ENCODE assay signal across 8 cellular contexts in the genomic region with DNA sequence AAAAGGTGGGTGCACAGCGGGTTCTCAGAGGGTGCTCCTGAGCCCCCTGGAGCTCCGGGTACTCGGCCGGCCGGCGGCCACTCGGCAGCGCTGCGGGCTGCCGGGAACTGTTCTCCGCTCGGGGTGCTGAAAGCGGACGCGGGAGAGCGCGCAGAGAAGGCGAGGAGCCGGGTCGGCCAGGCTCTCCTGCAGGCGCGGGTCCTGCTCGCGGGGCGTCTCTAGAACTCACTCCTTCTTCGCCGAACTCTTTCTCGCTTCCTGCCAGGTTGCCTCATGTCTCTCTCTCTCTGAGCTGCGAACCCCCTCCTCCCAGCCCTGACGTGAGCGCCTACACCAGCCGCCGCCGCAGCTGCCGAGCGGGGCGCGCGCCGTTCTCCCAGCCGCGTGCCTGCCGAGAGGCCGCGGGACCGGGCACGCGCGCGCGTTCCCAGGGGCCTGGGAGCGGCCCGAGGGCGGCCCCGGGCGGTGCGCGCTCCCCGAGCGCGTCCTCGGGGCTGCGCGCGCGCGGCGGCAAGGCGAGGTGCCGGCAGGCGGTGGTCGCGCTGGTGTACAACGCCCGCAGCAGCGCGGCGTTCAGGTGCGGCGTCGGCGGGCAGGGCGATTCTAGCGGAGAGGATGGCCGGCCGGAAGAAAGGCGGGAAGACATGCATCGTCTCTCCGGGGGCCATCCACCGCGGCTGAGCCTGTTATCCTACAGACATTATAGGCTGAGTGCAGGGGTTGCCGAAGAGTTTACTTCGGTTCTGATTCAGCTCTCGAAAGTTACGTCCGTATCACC. TPM values are rescaled to one million over a fixed set of nuclear protein-coding genes. Genes with fewer than 3 reads are reported as not detected.
DNase-seq lines count a peak whose midpoint lies in the region; ATAC-seq and TF ChIP-seq lines count a peak whose summit lies in the region.

A gene with protein sequence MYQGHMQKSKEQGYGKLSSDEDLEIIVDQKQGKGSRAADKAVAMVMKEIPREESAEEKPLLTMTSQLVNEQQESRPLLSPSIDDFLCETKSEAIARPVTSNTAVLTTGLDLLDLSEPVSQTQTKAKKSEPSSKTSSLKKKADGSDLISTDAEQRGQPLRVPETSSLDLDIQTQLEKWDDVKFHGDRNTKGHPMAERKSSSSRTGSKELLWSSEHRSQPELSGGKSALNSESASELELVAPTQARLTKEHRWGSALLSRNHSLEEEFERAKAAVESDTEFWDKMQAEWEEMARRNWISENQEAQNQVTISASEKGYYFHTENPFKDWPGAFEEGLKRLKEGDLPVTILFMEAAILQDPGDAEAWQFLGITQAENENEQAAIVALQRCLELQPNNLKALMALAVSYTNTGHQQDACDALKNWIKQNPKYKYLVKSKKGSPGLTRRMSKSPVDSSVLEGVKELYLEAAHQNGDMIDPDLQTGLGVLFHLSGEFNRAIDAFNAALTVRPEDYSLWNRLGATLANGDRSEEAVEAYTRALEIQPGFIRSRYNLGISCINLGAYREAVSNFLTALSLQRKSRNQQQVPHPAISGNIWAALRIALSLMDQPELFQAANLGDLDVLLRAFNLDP (minus strand): TSS at position 260 of the 778 bp plus-strand sequence. CDS start 338 bp downstream, outside the sequence.

- no peaks in the 10 kb centered on the region for H3K36me3 ChIP-seq in GM06990 (ENCODE audit: control insufficient read depth, insufficient read depth, low read length)

- H3K36me3 Mint-ChIP-seq in memory B cell, result no peaks in the 10 kb centered on the region

- peaks cover 1% of the 10 kb centered on the region for H3K27me3 ChIP-seq in GM06990 (replicated peaks; ENCODE audit: control insufficient read depth, insufficient read depth, low read length)

- TF ChIP-seq CTCF in GM06990 (IDR thresholded peaks at IDR 0.05; ENCODE audit: insufficient read depth, low read length, poor library complexity, severe bottlenecking), result no peak
- no peak for TF ChIP-seq CTCF in coronary artery (IDR thresholded peaks at IDR 0.05)

- peak within 1 kb of the TSS; percentile 47 for H3K4me3 ChIP-seq in GM06990 (replicated peaks; ENCODE audit: low read depth, low read length)
- peak within 1 kb of the TSS; percentile 62 for H3K4me3 ChIP-seq in coronary artery

- ATAC-seq in GM21786 (IDR thresholded peaks at IDR 0.05; ENCODE audit: unreplicated experiment) (peak; percentile 91), memory B cell (ENCODE audit: low read depth) (peak; percentile 26)

- DNase-seq in GM06990 (ENCODE audit: extremely low read depth, insufficient read length) (peak; percentile 57), KG1 (lab: John Stamatoyannopoulos, UW) (peak; percentile 17), SK-N-DZ (ENCODE audit: low spot score) (peak; percentile 89), coronary artery (ENCODE audit: low spot score) (no peak), memory B cell (ENCODE audit: low spot score in 2 of 2) (peak in 1 of 2 donors; percentile 13), stromal cell of bone marrow (ENCODE audit: low read depth) (peak; percentile 7), inferior parietal cortex (ENCODE audit: extremely low spot score) (no peak)

- no peak within 1 kb of the TSS for H3K27ac ChIP-seq in coronary artery

- H3K9me3 Mint-ChIP-seq in memory B cell, result peaks cover 1% of the 10 kb centered on the region

- H3K27me3 Mint-ChIP-seq in memory B cell, result peaks cover 19% of the 10 kb centered on the region

- H3K4me3 Mint-ChIP-seq in memory B cell, result peak within 1 kb of the TSS; percentile 64

- H3K27ac Mint-ChIP-seq in memory B cell, result no peak within 1 kb of the TSS

- peaks cover 6% of the 10 kb centered on the region for H3K4me1 Mint-ChIP-seq in memory B cell

RNA-seq across cellular contexts. Expression of the gene that starts here (rescaled TPM):
- 6.4 and 8.0 TPM in 2 replicates for polyA plus RNA-seq in SK-N-DZ (2014; cell fraction: cytosol; rRNA removed)
- polyA plus RNA-seq in SK-N-DZ (2014; cell fraction: nucleus; rRNA removed), result 7.3 and 10.3 TPM in 2 replicates

Comparison
In these comparisons a context has a peak if more than half of its experiments do, and no peak if none do; other contexts are left out.
1. DNase-seq: peak in GM06990 (single experiment), KG1 (single experiment), SK-N-DZ (single experiment) and stromal cell of bone marrow (single experiment); none in coronary artery (single experiment) and inferior parietal cortex (single experiment).